19 cellular contexts compared by ENCODE assay signal in the genomic region with DNA sequence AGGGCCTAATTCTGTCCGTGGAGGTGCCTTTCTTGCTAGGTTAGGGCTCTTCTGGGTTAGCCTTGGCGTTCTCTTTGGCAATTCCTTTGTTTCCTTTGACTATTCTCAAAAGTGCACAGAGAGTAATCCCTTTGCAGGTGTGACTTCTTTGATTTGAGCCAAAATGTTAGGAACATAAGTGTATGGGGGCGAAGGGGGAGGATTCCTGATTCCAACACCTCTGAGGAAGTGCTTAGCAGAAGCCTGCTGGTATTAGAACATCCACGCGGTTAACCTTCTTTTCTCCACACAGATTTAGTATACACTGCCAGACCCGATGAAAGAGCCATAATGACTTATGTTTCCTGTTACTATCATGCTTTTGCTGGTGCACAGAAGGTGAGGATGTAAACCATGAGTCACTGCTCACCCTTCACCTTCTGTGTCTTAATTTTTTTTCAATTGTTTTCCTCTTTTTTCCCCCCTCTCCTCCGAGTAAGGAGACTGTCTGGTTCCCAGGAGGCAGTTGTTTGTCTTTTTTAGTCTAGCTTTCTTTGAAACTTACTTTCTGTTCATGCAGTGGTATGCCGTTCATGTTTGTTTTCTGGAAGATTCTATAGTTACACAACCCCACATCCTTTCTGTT. TPM values are rescaled to one million over a fixed set of nuclear protein-coding genes. Genes with fewer than 3 reads are reported as not detected.
DNase-seq lines count a peak whose midpoint lies in the region; ATAC-seq, FAIRE-seq and TF ChIP-seq lines count a peak whose summit lies in the region.
"Had no signal": no experiment of that assay in that cellular context is flagged by ENCODE, and none has a peak within 500 bp of the region (broad histone marks: within the 10 kb centered on the region; RNA-seq: fewer than 3 reads in every experiment).

No MANE protein-coding gene starts in this region.

- H3K27me3 ChIP-seq in bronchial epithelial cell (ENCODE audit: control insufficient read depth, insufficient read depth, low read length) = no peaks in the 10 kb centered on the region
- no peaks in the 10 kb centered on the region for H3K27me3 ChIP-seq in right cardiac atrium (ENCODE audit: control insufficient read depth, insufficient read depth)
- H3K27me3 ChIP-seq: tibial nerve had no signal

- peaks cover 15% of the 10 kb centered on the region for H3K4me1 Mint-ChIP-seq in stimulated activated memory B cell treated with anti-CD40 and anti-IgM and Interleukin-4, amounts not matched to agents 10 μg/mL and 1 μg/mL and 100 μg/mL, for 72 hours
- H3K4me1 Mint-ChIP-seq in effector memory CD8-positive, alpha-beta T cell (ENCODE audit: low read depth in 2 of 2) = no peaks in the 10 kb centered on the region

- intact Hi-C loops in right cardiac atrium (cut with DNase I) = no loop called here

- FAIRE-seq in bronchial epithelial cell (lab: Jason Lieb, UNC) = peak; percentile 13
- FAIRE-seq: frontal cortex, islet of Langerhans had no signal

- ATAC-seq in HG03432 (IDR thresholded peaks at IDR 0.05; ENCODE audit: unreplicated experiment) (peak; percentile 72), right cardiac atrium (peak; percentile 70 to 78)
- ATAC-seq in stimulated activated memory B cell treated with anti-CD40 and anti-IgM and Interleukin-4, amounts not matched to agents 10 μg/mL and 1 μg/mL and 100 μg/mL, for 72 hours = no peak
- no peak for ATAC-seq in effector memory CD8-positive, alpha-beta T cell (replicated peaks)

- H3K4me3 ChIP-seq in bronchial epithelial cell (ENCODE audit: low read depth, low read length) = no peak overlapping the region
- no peak overlapping the region for H3K4me3 ChIP-seq in right cardiac atrium (ENCODE audit: low read length)
- H3K4me3 ChIP-seq: tibial nerve had no signal

- no peaks in the 10 kb centered on the region for H3K9me3 Mint-ChIP-seq in stimulated activated memory B cell treated with anti-CD40 and anti-IgM and Interleukin-4, amounts not matched to agents 10 μg/mL and 1 μg/mL and 100 μg/mL, for 72 hours
- H3K9me3 Mint-ChIP-seq in effector memory CD8-positive, alpha-beta T cell = no peaks in the 10 kb centered on the region

- WGBS in right cardiac atrium = 52% methylated on average over 8 of the region's 8 CpGs

- no peak for TF ChIP-seq CTCF in bronchial epithelial cell (IDR thresholded peaks at IDR 0.05; ENCODE audit: insufficient read depth, low read length, severe bottlenecking)

- H3K4me1 ChIP-seq in right cardiac atrium (ENCODE audit: control insufficient read depth, insufficient read depth, low read length) = no peaks in the 10 kb centered on the region
- H3K4me1 ChIP-seq: tibial nerve had no signal

- H3K27ac ChIP-seq in right cardiac atrium (ENCODE audit: low read length) = peak overlapping the region; percentile 69
- H3K27ac ChIP-seq: tibial nerve had no signal

- no peaks in the 10 kb centered on the region for H3K36me3 Mint-ChIP-seq in stimulated activated memory B cell treated with anti-CD40 and anti-IgM and Interleukin-4, amounts not matched to agents 10 μg/mL and 1 μg/mL and 100 μg/mL, for 72 hours
- no peaks in the 10 kb centered on the region for H3K36me3 Mint-ChIP-seq in effector memory CD8-positive, alpha-beta T cell (ENCODE audit: insufficient read depth)

- H3K27me3 Mint-ChIP-seq in stimulated activated memory B cell treated with anti-CD40 and anti-IgM and Interleukin-4, amounts not matched to agents 10 μg/mL and 1 μg/mL and 100 μg/mL, for 72 hours = peaks cover 7% of the 10 kb centered on the region
- H3K27me3 Mint-ChIP-seq in effector memory CD8-positive, alpha-beta T cell = peaks cover 30 to 51% of the 10 kb centered on the region in 2 donors

- no peaks in the 10 kb centered on the region for H3K36me3 ChIP-seq in bronchial epithelial cell (ENCODE audit: control insufficient read depth, insufficient read depth, low read length)
- H3K36me3 ChIP-seq: tibial nerve had no signal

- no peaks in the 10 kb centered on the region for H3K9me3 ChIP-seq in right cardiac atrium (ENCODE audit: control insufficient read depth, low read length)
- H3K9me3 ChIP-seq: tibial nerve had no signal

- H3K27ac Mint-ChIP-seq in stimulated activated memory B cell treated with anti-CD40 and anti-IgM and Interleukin-4, amounts not matched to agents 10 μg/mL and 1 μg/mL and 100 μg/mL, for 72 hours = no peak overlapping the region
- no peak overlapping the region for H3K27ac Mint-ChIP-seq in effector memory CD8-positive, alpha-beta T cell
- H3K27ac Mint-ChIP-seq: progenitor cell of endocrine pancreas had no signal

- no peak overlapping the region for H3K4me3 Mint-ChIP-seq in stimulated activated memory B cell treated with anti-CD40 and anti-IgM and Interleukin-4, amounts not matched to agents 10 μg/mL and 1 μg/mL and 100 μg/mL, for 72 hours
- H3K4me3 Mint-ChIP-seq in effector memory CD8-positive, alpha-beta T cell = no peak overlapping the region

- DNase-seq in ELR (ENCODE audit: low read depth) (peak; percentile 46), bronchial epithelial cell (ENCODE audit: low read depth) (peak; percentile 56), right cardiac atrium (no peak), DMS153 treated with DMSO at 0.1 percent for 48 hours (lab: John Stamatoyannopoulos, UW; ENCODE audit: unreplicated experiment) (no peak), SKM-1 (lab: John Stamatoyannopoulos, UW; ENCODE audit: unreplicated experiment) (no peak)
- no peak for DNase-seq in effector memory CD8-positive, alpha-beta T cell
- DNase-seq: amygdala; DMS79; IMR-90; NCI-H1092 treated with DMSO at 0.1 percent for 48 hours; NCI-H446; stimulated activated CD8-positive, alpha-beta memory T cell treated with anti-CD3 and anti-CD28 coated beads, Interleukin-4, amount 100 ng/mL, for 48 hours had no signal

RNA-seq across cellular contexts. Expression of a gene that starts 48.0 kb away (rescaled TPM):
- total RNA-seq in bronchial epithelial cell (0.79 TPM in 1 of 2 replicates, not detected in the other), right cardiac atrium (1,000 to 10,000 TPM; 1,202 to 1,705 (median 1,385) TPM)
- polyA plus RNA-seq in right cardiac atrium = 827 TPM
- total RNA-seq: T-helper 1 cell treated with Interleukin-12 subunit alpha and Interleukin-12 subunit beta and Interleukin-4 antibody, amounts not matched to agents 30 ng/mL and 1 ng/mL, for 36 hours had no signal
- polyA plus RNA-seq: IMR-90 had no signal

Comparison
In these comparisons a context has a peak if more than half of its experiments do, and no peak if none do; other contexts are left out.
1. DNase-seq: peak in ELR (single experiment) and bronchial epithelial cell (single experiment); none in right cardiac atrium (0 of 3), DMS153 treated with DMSO at 0.1 percent for 48 hours (single experiment), SKM-1 (single experiment) and effector memory CD8-positive, alpha-beta T cell (0 of 3).
2. ATAC-seq: peak in HG03432 (single experiment) and right cardiac atrium (2 of 2); none in stimulated activated memory B cell treated with anti-CD40 and anti-IgM and Interleukin-4, amounts not matched to agents 10 μg/mL and 1 μg/mL and 100 μg/mL, for 72 hours (single experiment) and effector memory CD8-positive, alpha-beta T cell (single experiment).
3. RNA of a gene that starts 48.0 kb away (total RNA-seq): 1,202 to 1,705 TPM in right cardiac atrium; 0.79 TPM in bronchial epithelial cell; every median in the first group is over 100 times any median in the second.